Comparison of ENCODE assay signal across 8 cellular contexts in genomic region chr6:4936681-4937041, GRCh38.
DNase-seq lines count a peak whose midpoint lies in the region; ATAC-seq and TF ChIP-seq lines count a peak whose summit lies in the region.

No MANE protein-coding gene starts in this region.

- H3K4me2 ChIP-seq in fibroblast of lung (ENCODE audit: extremely low read depth, insufficient read depth, low read length), result peak overlapping the region; percentile 33

- no peak overlapping the region for H3K27ac ChIP-seq in HL-60 (replicated peaks)
- no peak overlapping the region for H3K27ac ChIP-seq in fibroblast of lung (ENCODE audit: insufficient read depth, low read length)

- ATAC-seq in GM21528 (IDR thresholded peaks at IDR 0.05; ENCODE audit: low FRiP score, unreplicated experiment) (no peak), HG02938 (IDR thresholded peaks at IDR 0.05; ENCODE audit: unreplicated experiment) (no peak)

- no peaks in the 10 kb centered on the region for H3K9me3 ChIP-seq in fibroblast of lung (ENCODE audit: control insufficient read depth, insufficient read depth, low read depth, low read length)

- H3K79me2 ChIP-seq in fibroblast of lung (ENCODE audit: control insufficient read depth, insufficient read depth, low read length), result peaks cover 2% of the 10 kb centered on the region

- H3K4me3 ChIP-seq in HL-60 (replicated peaks; ENCODE audit: insufficient read depth, low read length), result no peak overlapping the region
- H3K4me3 ChIP-seq in fibroblast of lung (replicated peaks in 1 of 4; ENCODE audit: control extremely low read depth in 1 of 4, insufficient read depth in 1 of 4, low read depth in 3 of 4, low read length in 4 of 4), result no peak overlapping the region

- peak; percentile 82 for DNase-seq in COLO829 (ENCODE audit: low spot score)
- DNase-seq in HL-60 (ENCODE audit: low read depth in 1 of 2, low spot score in 1 of 2), result peak; percentile 15 to 30
- DNase-seq in RPMI8226, result peak; percentile 61
- peak; percentile 68 to 83 for DNase-seq in fibroblast of lung (ENCODE audit: low read depth in 2 of 2)
- peak; percentile 68 for DNase-seq in pons (ENCODE audit: low spot score)
- DNase-seq in activated gamma-delta T cell treated with Interleukin-2 at 50 U/mL for 16 hours, result no peak

- no peak overlapping the region for H3K9ac ChIP-seq in fibroblast of lung (ENCODE audit: insufficient read depth, low read length)

- no peaks in the 10 kb centered on the region for H4K20me1 ChIP-seq in fibroblast of lung (ENCODE audit: control insufficient read depth, extremely low read depth, insufficient read depth, low read length)

- H3K4me1 ChIP-seq in fibroblast of lung (ENCODE audit: control insufficient read depth, extremely low read depth, insufficient read depth, low read length), result peaks cover 7% of the 10 kb centered on the region

- H3K27me3 ChIP-seq in HL-60 (ENCODE audit: insufficient read depth, poor library complexity, severe bottlenecking) (no peaks in the 10 kb centered on the region), fibroblast of lung (ENCODE audit: control insufficient read depth, insufficient read depth, low read length) (no peaks in the 10 kb centered on the region)

- H3K36me3 ChIP-seq in fibroblast of lung (ENCODE audit: control insufficient read depth, insufficient read depth, low read length), result no peaks in the 10 kb centered on the region

- TF ChIP-seq CTCF in HL-60 (IDR thresholded peaks at IDR 0.05; ENCODE audit: insufficient read depth, low read length) (peak; percentile 65), fibroblast of lung (conservative IDR thresholded peaks at IDR 0.05 in 1 of 2, IDR thresholded peaks at IDR 0.05 in 1 of 2; ENCODE audit: low read depth in 1 of 2, low read length in 2 of 2) (peak; percentile 62 to 67)

- H2AFZ ChIP-seq in fibroblast of lung (ENCODE audit: low read length), result no peak overlapping the region
